ENCODE assay signal across 9 cellular contexts in genomic region chr3:13009132-13009945, GRCh38.
DNase-seq lines count a peak whose midpoint lies in the region; ATAC-seq and TF ChIP-seq lines count a peak whose summit lies in the region.
"Had no signal": no experiment of that assay in that cellular context is flagged by ENCODE, and none has a peak within 500 bp of the region (broad histone marks: within the 10 kb centered on the region; RNA-seq: fewer than 3 reads in every experiment).

No MANE protein-coding gene starts in this region.

- peaks cover 55% of the 10 kb centered on the region for H3K36me3 ChIP-seq in OCI-LY3 (replicated peaks; ENCODE audit: low read depth, low read length)
- no peaks in the 10 kb centered on the region for H3K36me3 ChIP-seq in adrenal gland (replicated peaks in 1 of 2)
- no peaks in the 10 kb centered on the region for H3K36me3 ChIP-seq in neuronal stem cell (replicated peaks in 1 of 2; ENCODE audit: control insufficient read depth in 2 of 2, insufficient read depth in 2 of 2, low read length in 2 of 2)

- no peaks in the 10 kb centered on the region for H3K79me1 ChIP-seq in neuronal stem cell (ENCODE audit: low read depth, low read length)

- no peak for TF ChIP-seq POLR2A in adrenal gland (IDR thresholded peaks at IDR 0.05)

- peak overlapping the region; percentile 91 for H3K27ac ChIP-seq in OCI-LY3 (ENCODE audit: low read length)
- peak overlapping the region in 2 of 5 donors; percentile 34 to 65 for H3K27ac ChIP-seq in adrenal gland
- no peak overlapping the region for H3K27ac ChIP-seq in neuronal stem cell (replicated peaks; ENCODE audit: low read length)
- H3K27ac ChIP-seq: 22Rv1 had no signal

- WGBS in adrenal gland, 4 donors: 56 to 79% (median 69%) methylated on average over 11 to 16 of the region's 16 CpGs
- no CpG with 5 or more reads among the region's 16 CpGs for WGBS in neuronal stem cell (ENCODE audit: extremely low coverage in 2 of 2, insufficient read length in 2 of 2, insufficient replicate concordance in 1 of 2), 2 donors

- no peak overlapping the region for H2BK15ac ChIP-seq in neuronal stem cell (ENCODE audit: low read length)

- peak overlapping the region; percentile 97 for H3K4me2 ChIP-seq in OCI-LY3 (ENCODE audit: low read length)
- no peak overlapping the region for H3K4me2 ChIP-seq in neuronal stem cell (ENCODE audit: insufficient read depth, low read length, poor library complexity, severe bottlenecking)

- no peak overlapping the region for H4K8ac ChIP-seq in neuronal stem cell (ENCODE audit: low read depth, low read length)

- ATAC-seq in activated CD4-positive, CD25-positive, alpha-beta regulatory T cell treated with anti-CD3 and anti-CD28 coated beads, Interleukin-2, amount 50 U/mL, for 24 hours: no peak
- ATAC-seq in HG02970 (IDR thresholded peaks at IDR 0.05; ENCODE audit: low FRiP score, unreplicated experiment): no peak

- H2BK120ac ChIP-seq in neuronal stem cell (ENCODE audit: low read depth, low read length): no peak overlapping the region

- H2BK5ac ChIP-seq in neuronal stem cell (ENCODE audit: low read length): no peak overlapping the region

- peaks cover 98% of the 10 kb centered on the region for H3K79me2 ChIP-seq in OCI-LY3 (ENCODE audit: low read length)

- H3K18ac ChIP-seq in neuronal stem cell (ENCODE audit: low read length): no peak overlapping the region

- TF ChIP-seq CTCF in OCI-LY3 (IDR thresholded peaks at IDR 0.05; ENCODE audit: low read depth, low read length): no peak
- TF ChIP-seq CTCF in adrenal gland (IDR thresholded peaks at IDR 0.05): no peak

- peak overlapping the region; percentile 58 for H3K9ac ChIP-seq in OCI-LY3 (ENCODE audit: low read length)
- no peak overlapping the region for H3K9ac ChIP-seq in neuronal stem cell (ENCODE audit: low read depth, low read length, poor library complexity)

- H3K27me3 ChIP-seq in OCI-LY3 (ENCODE audit: low read depth, low read length) (no peaks in the 10 kb centered on the region), adrenal gland (no peaks in the 10 kb centered on the region), neuronal stem cell (ENCODE audit: control insufficient read depth in 3 of 3, insufficient read depth in 3 of 3, low read depth in 1 of 3, low read length in 3 of 3) (no peaks in the 10 kb centered on the region)

- no peak overlapping the region for H2AK5ac ChIP-seq in neuronal stem cell (ENCODE audit: low read depth, low read length)

- H3K9me3 ChIP-seq in OCI-LY3 (ENCODE audit: insufficient read depth, low read length) (no peaks in the 10 kb centered on the region), adrenal gland (replicated peaks in 1 of 3) (no peaks in the 10 kb centered on the region), neuronal stem cell (replicated peaks in 1 of 2; ENCODE audit: control insufficient read depth in 2 of 2, insufficient read depth in 1 of 2, low read depth in 1 of 2, low read length in 2 of 2) (no peaks in the 10 kb centered on the region)

- no peak overlapping the region for H3K4ac ChIP-seq in neuronal stem cell (ENCODE audit: low read length)

- peak overlapping the region; percentile 12 for H2BK12ac ChIP-seq in neuronal stem cell (ENCODE audit: low read length)

- H2AFZ ChIP-seq in OCI-LY3 (ENCODE audit: low read depth, low read length) (no peak overlapping the region), neuronal stem cell (ENCODE audit: low read length) (no peak overlapping the region)

- peak; percentile 52 for DNase-seq in activated CD4-positive, CD25-positive, alpha-beta regulatory T cell treated with anti-CD3 and anti-CD28 coated beads, Interleukin-2, amount 50 U/mL, for 72 hours
- DNase-seq in adrenal gland (peak in 6 of 7 donors; percentile 64 to 78 (median 73)), neuronal stem cell (ENCODE audit: low spot score) (no peak), NCI-H1694 (lab: John Stamatoyannopoulos, UW) (no peak), NCI-H69 (lab: John Stamatoyannopoulos, UW) (no peak)

- H4K20me1 ChIP-seq in OCI-LY3 (ENCODE audit: insufficient read depth, low read length): peaks cover 86% of the 10 kb centered on the region

- H3K14ac ChIP-seq in neuronal stem cell (ENCODE audit: low read length): no peak overlapping the region

- peak overlapping the region; percentile 54 for H3K4me3 ChIP-seq in OCI-LY3 (ENCODE audit: low read length)
- H3K4me3 ChIP-seq in adrenal gland: no peak overlapping the region
- H3K4me3 ChIP-seq in neuronal stem cell (ENCODE audit: low read length in 2 of 2): no peak overlapping the region

- H3K23ac ChIP-seq in neuronal stem cell (ENCODE audit: low read depth, low read length, poor library complexity): no peak overlapping the region

- H3K4me1 ChIP-seq in OCI-LY3 (ENCODE audit: low read length) (peaks cover 99% of the 10 kb centered on the region), adrenal gland (replicated peaks in 1 of 2) (peaks cover 21 to 72% of the 10 kb centered on the region in 2 donors), neuronal stem cell (ENCODE audit: control insufficient read depth in 2 of 2, insufficient read depth in 1 of 2, low read depth in 1 of 2, low read length in 2 of 2) (peaks cover 25% of the 10 kb centered on the region in 2 donors)

- intact Hi-C loops in adrenal gland (cut with DNase I): no loop called here

- H4K91ac ChIP-seq in neuronal stem cell (ENCODE audit: low read depth, low read length, poor library complexity): no peak overlapping the region

Comparison
In these comparisons a context has a peak if more than half of its experiments do, and no peak if none do; other contexts are left out.
1. DNase-seq: peak in activated CD4-positive, CD25-positive, alpha-beta regulatory T cell treated with anti-CD3 and anti-CD28 coated beads, Interleukin-2, amount 50 U/mL, for 72 hours (single experiment) and adrenal gland (6 of 7); none in neuronal stem cell (single experiment), NCI-H1694 (single experiment) and NCI-H69 (single experiment).